8 cellular contexts compared by ENCODE assay signal in genomic region chr6:44237813-44238433, GRCh38. TPM values are rescaled to one million over a fixed set of nuclear protein-coding genes. Genes with fewer than 3 reads are reported as not detected.
A peak's percentile ranks its signal among the peaks of the same experiment; 100 is the strongest.
DNase-seq lines count a peak whose midpoint lies in the region; ATAC-seq, FAIRE-seq and TF ChIP-seq lines count a peak whose summit lies in the region.

No MANE protein-coding gene starts in this region.

- TF ChIP-seq POLR2A in suprapubic skin (IDR thresholded peaks at IDR 0.05) = peak in 1 of 2 donors; percentile 57

- H3K4me1 ChIP-seq in Caco-2 = peaks cover 19% of the 10 kb centered on the region
- peaks cover 14% of the 10 kb centered on the region for H3K4me1 ChIP-seq in neuron (ENCODE audit: insufficient read depth, low read length)
- H3K4me1 ChIP-seq in suprapubic skin = peaks cover 50% of the 10 kb centered on the region

- peak overlapping the region; percentile 89 for H3K4me3 Mint-ChIP-seq in Caco-2 (ENCODE audit: unreplicated experiment)

- FAIRE-seq in frontal cortex (lab: Jason Lieb, UNC) = no peak

- H2AFZ ChIP-seq in neuron (ENCODE audit: low read depth, low read length) = peak overlapping the region; percentile 74

- peak overlapping the region; percentile 95 for H3K27ac Mint-ChIP-seq in Caco-2 (ENCODE audit: unreplicated experiment)

- peaks cover 17% of the 10 kb centered on the region for H3K4me1 Mint-ChIP-seq in Caco-2 (ENCODE audit: low read depth, unreplicated experiment)

- TSS peak; percentile 31 for BruUV-seq in Caco-2 (replicated peaks; lab: Mats Ljungman, UMichigan)

- H3K27ac ChIP-seq in RWPE1 (peak overlapping the region; percentile 94), suprapubic skin (peak overlapping the region; percentile 91)

- peak; percentile 68 for ATAC-seq in GM19467 (IDR thresholded peaks at IDR 0.05; ENCODE audit: unreplicated experiment)

- H3K9me3 Mint-ChIP-seq in Caco-2 (ENCODE audit: unreplicated experiment) = no peaks in the 10 kb centered on the region

- TF ChIP-seq CTCF in Caco-2 (IDR thresholded peaks at IDR 0.05; ENCODE audit: insufficient read depth in 1 of 2, low read depth in 1 of 2, low read length in 1 of 2, severe bottlenecking in 1 of 2, unreplicated experiment in 1 of 2) (peak; percentile 92 to 93), RWPE1 (conservative IDR thresholded peaks at IDR 0.05; ENCODE audit: low read depth) (peak; percentile 97), suprapubic skin (IDR thresholded peaks at IDR 0.05) (peak; percentile 97)

- CTCF ChIA-PET in Caco-2 (lab: Charles Lee) (interaction anchor here (0.6 to 1.3 kb wide), 8 partner anchors 9 to 141 kb away, joined by 3 to 12 read pairs (median 3); partner anchors contain the start of genes HSP90AB1, SLC29A1, SLC35B2 and TMEM63B), RWPE1 (lab: Yijun Ruan, JAX) (interaction anchor here (0.6 to 1.6 kb wide), 24 partner anchors 8 to 598 kb away, joined by 3 to 11 read pairs (median 3); partner anchors contain the start of gene SLC29A1)

- H3K4me3 ChIP-seq in Caco-2 (ENCODE audit: low read depth, low read length) (peak overlapping the region; percentile 58), neuron (ENCODE audit: low read length) (peak overlapping the region; percentile 50), suprapubic skin (peak overlapping the region; percentile 60)

- H3K36me3 ChIP-seq in Caco-2 (ENCODE audit: control insufficient read depth, insufficient read depth, low read length) (no peaks in the 10 kb centered on the region), neuron (ENCODE audit: insufficient read depth, low read length) (no peaks in the 10 kb centered on the region), suprapubic skin (peaks cover 2% of the 10 kb centered on the region)

- 1% methylated on average over 32 of the region's 42 CpGs for WGBS in suprapubic skin

- POLR2A ChIA-PET in Caco-2 (lab: Charles Lee) = interaction anchor here (1.0 to 1.1 kb wide), 4 partner anchors 9 to 110 kb away, joined by 3 to 5 read pairs (median 4); partner anchors contain the start of genes HSP90AB1, SLC29A1 and TMEM63B
- POLR2A ChIA-PET in RWPE1 (lab: Yijun Ruan, JAX; ENCODE audit: low non-redundant PET) = interaction anchor here (0.6 to 1.8 kb wide), 2 partner anchors 9 to 19 kb away, joined by 4 to 5 read pairs; partner anchors contain the start of gene HSP90AB1

- DNase-seq in Caco-2 = peak; percentile 69 to 90
- peak; percentile 62 for DNase-seq in HT1080 (ENCODE audit: low read depth)
- no peak for DNase-seq in RWPE1 (ENCODE audit: low spot score)
- DNase-seq in activated gamma-delta T cell treated with anti-CD3 and anti-CD28 coated beads, Interleukin-2, amount 50 U/mL, for 16 hours (ENCODE audit: low read depth) = peak; percentile 66
- peak; percentile 72 to 78 for DNase-seq in frontal cortex (ENCODE audit: low spot score in 2 of 2)
- peak in 1 of 2 donors; percentile 89 for DNase-seq in suprapubic skin (ENCODE audit: low spot score in 2 of 2)

- TF ChIP-seq EP300 in suprapubic skin (IDR thresholded peaks at IDR 0.05) = peak; percentile 12

- H3K9me3 ChIP-seq in Caco-2 = no peaks in the 10 kb centered on the region
- no peaks in the 10 kb centered on the region for H3K9me3 ChIP-seq in neuron (ENCODE audit: low read length)
- H3K9me3 ChIP-seq in suprapubic skin = no peaks in the 10 kb centered on the region

- no peaks in the 10 kb centered on the region for H3K27me3 Mint-ChIP-seq in Caco-2 (ENCODE audit: insufficient read depth, unreplicated experiment)

- intact Hi-C loops in Caco-2 (cut with micrococcal nuclease; ENCODE audit: unreplicated experiment) = loop anchor here (1.0 kb wide), 2 partner anchors 66 to 142 kb away; no protein-coding TSS in a partner anchor

- H3K27me3 ChIP-seq in Caco-2 (replicated peaks; ENCODE audit: control insufficient read depth, insufficient read depth, low read length) = no peaks in the 10 kb centered on the region
- no peaks in the 10 kb centered on the region for H3K27me3 ChIP-seq in neuron (ENCODE audit: insufficient read depth, low read length)
- no peaks in the 10 kb centered on the region for H3K27me3 ChIP-seq in suprapubic skin

- H3K36me3 Mint-ChIP-seq in Caco-2 (ENCODE audit: insufficient read depth, unreplicated experiment) = peaks cover 14% of the 10 kb centered on the region

RNA-seq across cellular contexts. Expression of gene HSP90AB1, which starts 9.0 kb away (rescaled TPM):
- total RNA-seq in Caco-2 (2022) = 967 and 1,046 TPM in 2 replicates
- 1,711 and 1,925 TPM in 2 replicates for total RNA-seq in HT1080 (2014; rRNA removed; shearing (Covaris generic))
- polyA plus RNA-seq in HT1080 (2015; cell fraction: cytosol; rRNA removed) = 1,157 and 1,362 TPM in 2 replicates
- polyA plus RNA-seq in HT1080 (2015; cell fraction: nucleus; rRNA removed) = 2,491 and 2,674 TPM in 2 replicates
- total RNA-seq in frontal cortex = 463 TPM
- total RNA-seq in suprapubic skin = 100 to 1,000 TPM; 450 to 830 (median 678) TPM

RNA-seq across cellular contexts. Expression of gene SLC29A1, which starts 14.5 kb away (rescaled TPM):
- total RNA-seq in Caco-2 (2022) (80.7 and 81.3 TPM in 2 replicates), frontal cortex (3.7 TPM), suprapubic skin (100 to 1,000 TPM in 1 of 4 donors, 10 to 100 TPM in 3; 61.7 to 133 (median 75.3) TPM)
- total RNA-seq in HT1080 (2014; rRNA removed; shearing (Covaris generic)) = 55.2 and 78.8 TPM in 2 replicates
- 53.9 and 62.8 TPM in 2 replicates for polyA plus RNA-seq in HT1080 (2015; cell fraction: cytosol; rRNA removed)
- polyA plus RNA-seq in HT1080 (2015; cell fraction: nucleus; rRNA removed) = 128 and 144 TPM in 2 replicates

RNA-seq across cellular contexts. Expression of gene SLC35B2, which starts 19.4 kb away (rescaled TPM):
- total RNA-seq in Caco-2 (2022) (44.6 and 44.8 TPM in 2 replicates), frontal cortex (32.2 TPM), suprapubic skin (10 to 100 TPM; 26.2 to 38.5 (median 30.9) TPM)
- 123 and 127 TPM in 2 replicates for total RNA-seq in HT1080 (2014; rRNA removed; shearing (Covaris generic))
- polyA plus RNA-seq in HT1080 (2015; cell fraction: cytosol; rRNA removed) = 122 and 140 TPM in 2 replicates
- polyA plus RNA-seq in HT1080 (2015; cell fraction: nucleus; rRNA removed) = 89.5 and 94.0 TPM in 2 replicates

RNA-seq across cellular contexts. Expression of gene MYMX, which starts 21.2 kb away (rescaled TPM):
- total RNA-seq in Caco-2 (2022) (not detected in 2 replicates), frontal cortex (not detected), suprapubic skin (not detected)
- not detected in 2 replicates for total RNA-seq in HT1080 (2014; rRNA removed; shearing (Covaris generic))
- not detected in 2 replicates for polyA plus RNA-seq in HT1080 (2015; cell fraction: cytosol; rRNA removed)
- polyA plus RNA-seq in HT1080 (2015; cell fraction: nucleus; rRNA removed) = not detected in 2 replicates

RNA-seq across cellular contexts. Expression of gene NFKBIE, which starts 27.4 kb away (rescaled TPM):
- 8.4 and 10.1 TPM in 2 replicates for total RNA-seq in Caco-2 (2022)
- 11.4 and 12.5 TPM in 2 replicates for total RNA-seq in HT1080 (2014; rRNA removed; shearing (Covaris generic))
- 7.2 and 8.5 TPM in 2 replicates for polyA plus RNA-seq in HT1080 (2015; cell fraction: cytosol; rRNA removed)
- 4.8 and 5.2 TPM in 2 replicates for polyA plus RNA-seq in HT1080 (2015; cell fraction: nucleus; rRNA removed)
- 8.2 TPM for total RNA-seq in frontal cortex
- 10 to 100 TPM; 12.9 to 25.0 (median 16.1) TPM for total RNA-seq in suprapubic skin

Comparison
In these comparisons a context has a peak if more than half of its experiments do, and no peak if none do; other contexts are left out.
1. RNA of gene SLC29A1, which starts 14.5 kb away (total RNA-seq): 80.7 to 81.3 TPM in Caco-2, 55.2 to 78.8 TPM in HT1080 and 61.7 to 133 TPM in suprapubic skin; 3.7 TPM in frontal cortex (single experiment); every median in the first group is over 10 times any median in the second.
2. Peak in every context shown above with its lines, with median percentiles within 50 percentile points of each other: H3K4me3 ChIP-seq and CTCF ChIP-seq.